Comparison of ENCODE assay signal across 27 cellular contexts in the genomic region with DNA sequence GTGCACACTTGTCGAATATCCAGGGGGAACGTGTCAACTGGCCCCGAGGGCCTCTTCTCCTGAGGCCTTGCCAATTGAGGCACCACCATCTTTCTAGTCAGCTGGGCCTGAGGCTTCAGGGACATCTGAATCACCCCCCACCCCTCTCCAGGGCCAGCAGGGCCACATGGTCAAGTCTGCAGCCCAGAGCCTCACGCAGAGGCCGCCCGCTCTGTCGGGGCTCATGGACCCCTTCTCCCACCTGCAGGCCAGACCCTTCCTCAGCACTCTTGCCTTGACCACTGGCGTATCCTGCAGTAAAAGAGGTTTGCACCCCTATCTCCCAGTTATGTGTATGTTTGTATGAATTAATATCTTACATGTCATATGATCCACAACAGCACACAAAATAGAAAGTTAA.
"Had no signal": no experiment of that assay in that cellular context is flagged by ENCODE, and none has a peak within 500 bp of the region (broad histone marks: within the 10 kb centered on the region; RNA-seq: fewer than 3 reads in every experiment).

No MANE protein-coding gene starts in this region.

- H3K27me3 ChIP-seq: breast epithelium, Peyer's patch, SJSA1 had no signal

- H3K4me3 Mint-ChIP-seq: activated CD8-positive, alpha-beta T cell treated with anti-CD3 and anti-CD28 coated beads, Interleukin-2, amount 10 ng/mL, durations not matched to agents 7 days and 5 days; T-helper 17 cell; WTC11 had no signal

- DNase-seq: activated CD4-positive, alpha-beta T cell treated with anti-CD3 and anti-CD28 coated beads for 48 hours; activated CD4-positive, alpha-beta T cell treated with anti-CD3 and anti-CD28 coated beads, Interleukin-2, amount 50 U/mL, for 4 hours; activated CD4-positive, CD25-positive, alpha-beta regulatory T cell treated with anti-CD3 and anti-CD28 coated beads, Interleukin-2, amount 50 U/mL, for 72 hours; activated CD8-positive, alpha-beta memory T cell treated with anti-CD3 and anti-CD28 coated beads, Interleukin-2, amount 50 U/mL, for 48 hours; activated CD8-positive, alpha-beta T cell treated with anti-CD3 and anti-CD28 coated beads, Interleukin-2, amount 10 ng/mL, durations not matched to agents 7 days and 5 days; activated naive CD4-positive, alpha-beta T cell treated with Interleukin-2 at 50 U/mL for 16 hours; activated T-cell treated with anti-CD3 and anti-CD28 coated beads, Interleukin-2, amount 50 U/mL, for 1 hour; anterior cingulate cortex; NCI-H1092 treated with DMSO at 0.1 percent for 48 hours; NCI-H1417 treated with DMSO at 0.1 percent for 48 hours; NCI-H1694; NCI-H2029 treated with DMSO at 0.1 percent for 48 hours; NCI-H345; NCI-H510A; NCI-H526 treated with DMSO at 0.1 percent for 48 hours; NCI-H82; SHP77; T-helper 17 cell; T-helper 9 cell had no signal

- H3K36me3 Mint-ChIP-seq: activated naive CD4-positive, alpha-beta T cell treated with anti-CD3 and anti-CD28 coated beads, Interleukin-2, amount 50 U/mL, for 72 hours had no signal

- ATAC-seq: activated CD8-positive, alpha-beta T cell treated with anti-CD3 and anti-CD28 coated beads, Interleukin-2, amount 10 ng/mL, durations not matched to agents 7 days and 5 days; activated naive CD4-positive, alpha-beta T cell treated with anti-CD3 and anti-CD28 coated beads, Interleukin-2, amount 50 U/mL, for 72 hours; SK-N-SH treated with all-trans-retinoic acid at 6 μM for 48 hours; T-helper 17 cell; WTC11 had no signal

- H3K9me3 Mint-ChIP-seq: activated naive CD4-positive, alpha-beta T cell treated with anti-CD3 and anti-CD28 coated beads, Interleukin-2, amount 50 U/mL, for 72 hours; WTC11 had no signal

- H3K27ac Mint-ChIP-seq: activated CD8-positive, alpha-beta T cell treated with anti-CD3 and anti-CD28 coated beads, Interleukin-2, amount 10 ng/mL, durations not matched to agents 7 days and 5 days; T-helper 17 cell; WTC11 had no signal

- H3K4me3 ChIP-seq: breast epithelium, Peyer's patch, SJSA1 had no signal

- H3K36me3 ChIP-seq: breast epithelium, Peyer's patch, SJSA1 had no signal

- H3K27ac ChIP-seq: breast epithelium, KMS-11, Peyer's patch, RWPE1, SJSA1 had no signal

- H3K9me3 ChIP-seq: breast epithelium, Peyer's patch, SJSA1 had no signal

- H3K4me1 ChIP-seq: breast epithelium, Peyer's patch, SJSA1 had no signal
